1 cellular context compared by ENCODE assay signal in the genomic region with DNA sequence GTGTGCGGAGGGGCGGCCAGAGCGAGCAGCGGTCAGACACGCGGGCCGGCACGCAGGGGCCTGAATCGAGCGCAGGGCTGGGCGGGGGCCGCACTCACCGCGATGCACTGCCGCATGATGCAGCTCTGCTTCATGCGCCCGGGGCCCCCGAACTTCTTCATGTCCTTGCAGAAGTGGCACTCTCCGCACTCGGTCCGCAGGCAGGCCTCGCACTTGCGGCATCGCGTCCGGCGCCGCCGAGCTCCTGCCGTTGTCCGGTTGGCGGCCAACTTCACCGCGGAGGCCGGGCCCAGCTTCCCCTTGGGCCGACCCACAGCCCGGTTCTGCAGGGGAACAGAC.
A peak's percentile ranks its signal among the peaks of the same experiment; 100 is the strongest.
TF ChIP-seq lines count a peak whose summit lies in the region.

No MANE protein-coding gene starts in this region.

TF ChIP-seq in K562, 482 proteins besides CTCF, POLR2A, EP300 and RAD21:
- TF ChIP-seq POLR2G (IDR thresholded peaks at IDR 0.05; ENCODE audit: low read depth, low read length) = 0 out of 2 replicates have a peak, but pooled peaks have one; percentile 11
- TF ChIP-seq, protein P1, sequence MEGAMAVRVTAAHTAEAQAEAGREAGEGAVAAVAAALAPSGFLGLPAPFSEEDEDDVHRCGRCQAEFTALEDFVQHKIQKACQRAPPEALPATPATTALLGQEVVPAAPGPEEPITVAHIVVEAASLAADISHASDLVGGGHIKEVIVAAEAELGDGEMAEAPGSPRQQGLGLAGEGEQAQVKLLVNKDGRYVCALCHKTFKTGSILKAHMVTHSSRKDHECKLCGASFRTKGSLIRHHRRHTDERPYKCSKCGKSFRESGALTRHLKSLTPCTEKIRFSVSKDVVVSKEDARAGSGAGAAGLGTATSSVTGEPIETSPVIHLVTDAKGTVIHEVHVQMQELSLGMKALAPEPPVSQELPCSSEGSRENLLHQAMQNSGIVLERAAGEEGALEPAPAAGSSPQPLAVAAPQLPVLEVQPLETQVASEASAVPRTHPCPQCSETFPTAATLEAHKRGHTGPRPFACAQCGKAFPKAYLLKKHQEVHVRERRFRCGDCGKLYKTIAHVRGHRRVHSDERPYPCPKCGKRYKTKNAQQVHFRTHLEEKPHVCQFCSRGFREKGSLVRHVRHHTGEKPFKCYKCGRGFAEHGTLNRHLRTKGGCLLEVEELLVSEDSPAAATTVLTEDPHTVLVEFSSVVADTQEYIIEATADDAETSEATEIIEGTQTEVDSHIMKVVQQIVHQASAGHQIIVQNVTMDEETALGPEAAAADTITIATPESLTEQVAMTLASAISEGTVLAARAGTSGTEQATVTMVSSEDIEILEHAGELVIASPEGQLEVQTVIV (CRISPR knock-in tag; IDR thresholded peaks at IDR 0.05; ENCODE audit: borderline replicate concordance) = no peak
- TF ChIP-seq, protein P2, sequence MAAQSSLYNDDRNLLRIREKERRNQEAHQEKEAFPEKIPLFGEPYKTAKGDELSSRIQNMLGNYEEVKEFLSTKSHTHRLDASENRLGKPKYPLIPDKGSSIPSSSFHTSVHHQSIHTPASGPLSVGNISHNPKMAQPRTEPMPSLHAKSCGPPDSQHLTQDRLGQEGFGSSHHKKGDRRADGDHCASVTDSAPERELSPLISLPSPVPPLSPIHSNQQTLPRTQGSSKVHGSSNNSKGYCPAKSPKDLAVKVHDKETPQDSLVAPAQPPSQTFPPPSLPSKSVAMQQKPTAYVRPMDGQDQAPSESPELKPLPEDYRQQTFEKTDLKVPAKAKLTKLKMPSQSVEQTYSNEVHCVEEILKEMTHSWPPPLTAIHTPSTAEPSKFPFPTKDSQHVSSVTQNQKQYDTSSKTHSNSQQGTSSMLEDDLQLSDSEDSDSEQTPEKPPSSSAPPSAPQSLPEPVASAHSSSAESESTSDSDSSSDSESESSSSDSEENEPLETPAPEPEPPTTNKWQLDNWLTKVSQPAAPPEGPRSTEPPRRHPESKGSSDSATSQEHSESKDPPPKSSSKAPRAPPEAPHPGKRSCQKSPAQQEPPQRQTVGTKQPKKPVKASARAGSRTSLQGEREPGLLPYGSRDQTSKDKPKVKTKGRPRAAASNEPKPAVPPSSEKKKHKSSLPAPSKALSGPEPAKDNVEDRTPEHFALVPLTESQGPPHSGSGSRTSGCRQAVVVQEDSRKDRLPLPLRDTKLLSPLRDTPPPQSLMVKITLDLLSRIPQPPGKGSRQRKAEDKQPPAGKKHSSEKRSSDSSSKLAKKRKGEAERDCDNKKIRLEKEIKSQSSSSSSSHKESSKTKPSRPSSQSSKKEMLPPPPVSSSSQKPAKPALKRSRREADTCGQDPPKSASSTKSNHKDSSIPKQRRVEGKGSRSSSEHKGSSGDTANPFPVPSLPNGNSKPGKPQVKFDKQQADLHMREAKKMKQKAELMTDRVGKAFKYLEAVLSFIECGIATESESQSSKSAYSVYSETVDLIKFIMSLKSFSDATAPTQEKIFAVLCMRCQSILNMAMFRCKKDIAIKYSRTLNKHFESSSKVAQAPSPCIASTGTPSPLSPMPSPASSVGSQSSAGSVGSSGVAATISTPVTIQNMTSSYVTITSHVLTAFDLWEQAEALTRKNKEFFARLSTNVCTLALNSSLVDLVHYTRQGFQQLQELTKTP (IDR thresholded peaks at IDR 0.05; ENCODE audit: low read depth in 1 of 2, partially characterized antibody in 2 of 2) = no peak
- no peak for TF ChIP-seq TBP (optimal IDR thresholded peaks at IDR 0.05; ENCODE audit: low read depth, low read length)
- TF ChIP-seq, protein P3, sequence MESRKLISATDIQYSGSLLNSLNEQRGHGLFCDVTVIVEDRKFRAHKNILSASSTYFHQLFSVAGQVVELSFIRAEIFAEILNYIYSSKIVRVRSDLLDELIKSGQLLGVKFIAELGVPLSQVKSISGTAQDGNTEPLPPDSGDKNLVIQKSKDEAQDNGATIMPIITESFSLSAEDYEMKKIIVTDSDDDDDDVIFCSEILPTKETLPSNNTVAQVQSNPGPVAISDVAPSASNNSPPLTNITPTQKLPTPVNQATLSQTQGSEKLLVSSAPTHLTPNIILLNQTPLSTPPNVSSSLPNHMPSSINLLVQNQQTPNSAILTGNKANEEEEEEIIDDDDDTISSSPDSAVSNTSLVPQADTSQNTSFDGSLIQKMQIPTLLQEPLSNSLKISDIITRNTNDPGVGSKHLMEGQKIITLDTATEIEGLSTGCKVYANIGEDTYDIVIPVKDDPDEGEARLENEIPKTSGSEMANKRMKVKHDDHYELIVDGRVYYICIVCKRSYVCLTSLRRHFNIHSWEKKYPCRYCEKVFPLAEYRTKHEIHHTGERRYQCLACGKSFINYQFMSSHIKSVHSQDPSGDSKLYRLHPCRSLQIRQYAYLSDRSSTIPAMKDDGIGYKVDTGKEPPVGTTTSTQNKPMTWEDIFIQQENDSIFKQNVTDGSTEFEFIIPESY (CRISPR knock-in tag; IDR thresholded peaks at IDR 0.05) = peak; percentile 2; the same call in 1 of the 2 replicates
